Comparison of ENCODE assay signal across 20 cellular contexts in the genomic region with DNA sequence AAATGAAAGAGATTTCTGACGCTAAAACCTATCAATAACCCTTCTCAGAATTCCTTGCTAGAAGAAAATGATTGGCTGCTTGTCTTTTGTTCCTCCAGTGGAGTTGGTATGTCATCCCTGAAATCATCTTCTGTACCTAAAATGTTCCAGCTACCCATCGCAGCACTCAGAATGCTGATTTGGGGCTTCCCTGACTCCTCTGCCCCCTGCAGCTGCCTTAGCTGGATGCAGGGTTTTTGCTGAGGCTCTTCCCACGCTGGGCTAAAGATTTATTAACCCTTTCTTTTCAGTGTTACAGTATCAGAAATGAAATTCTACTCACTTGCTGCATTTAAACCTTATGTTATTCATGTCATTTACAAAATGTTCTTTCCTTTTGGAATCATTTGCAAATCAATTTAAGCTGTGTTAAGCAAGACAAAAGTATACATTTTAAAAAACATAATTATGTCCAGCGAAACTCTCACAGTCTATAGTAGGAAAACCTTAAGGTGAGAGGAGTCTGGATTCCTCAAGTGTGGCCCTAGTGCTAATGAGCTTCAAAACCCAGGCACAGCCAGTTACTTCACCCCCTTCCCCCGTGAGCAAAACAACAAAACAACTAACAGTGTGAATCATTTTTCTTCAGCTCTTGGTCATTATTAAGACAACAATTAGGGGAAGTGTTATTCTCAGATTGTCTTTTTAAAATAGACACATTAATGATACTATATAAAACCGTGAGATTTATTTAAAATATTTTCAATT. TPM values are rescaled to one million over a fixed set of nuclear protein-coding genes. Genes with fewer than 3 reads are reported as not detected.
A peak's percentile ranks its signal among the peaks of the same experiment; 100 is the strongest.
DNase-seq lines count a peak whose midpoint lies in the region; TF ChIP-seq lines count a peak whose summit lies in the region.
"Had no signal": no experiment of that assay in that cellular context is flagged by ENCODE, and none has a peak within 500 bp of the region (broad histone marks: within the 10 kb centered on the region; RNA-seq: fewer than 3 reads in every experiment).

No MANE protein-coding gene starts in this region.

- DNase-seq in H7 (peak; percentile 57), NCI-H82 (lab: John Stamatoyannopoulos, UW) (peak; percentile 42), dorsolateral prefrontal cortex (no peak), nephron progenitor cell (no peak), NCI-H146 (lab: John Stamatoyannopoulos, UW) (no peak), SKM-1 treated with dmso at 0.1 percent for 144 hours (lab: John Stamatoyannopoulos, UW; ENCODE audit: unreplicated experiment) (no peak), AG08395 (ENCODE audit: low spot score) (no peak)
- DNase-seq: activated CD4-positive, alpha-beta T cell treated with anti-CD3 and anti-CD28 coated beads, Interleukin-2, amount 50 U/mL, for 1 hour; activated effector memory CD4-positive, alpha-beta T cell treated with Interleukin-2 at 50 U/mL for 16 hours; AML-193; DND-41; esophagus squamous epithelium; left ventricle myocardium superior; NCI-H1436; NCI-H2171; NCI-H774; PC-3; SHP77; T-helper 2 cell; upper lobe of left lung had no signal

- TF ChIP-seq CTCF in dorsolateral prefrontal cortex (IDR thresholded peaks at IDR 0.05 in 54 of 56, conservative IDR thresholded peaks at IDR 0.05 in 2 of 56; ENCODE audit: low read depth in 1 of 56, partially characterized antibody in 56 of 56): no peak
- no peak for TF ChIP-seq CTCF in nephron progenitor cell (IDR thresholded peaks at IDR 0.05)

- peaks cover 76% of the 10 kb centered on the region for H3K4me1 Mint-ChIP-seq in nephron progenitor cell

- H3K27me3 Mint-ChIP-seq in nephron progenitor cell (ENCODE audit: low read depth, poor library complexity): no peaks in the 10 kb centered on the region

- H3K9me3 Mint-ChIP-seq in nephron progenitor cell: no peaks in the 10 kb centered on the region

- H3K36me3 ChIP-seq in H7 (replicated peaks; ENCODE audit: control insufficient read depth, insufficient read depth, low read length): no peaks in the 10 kb centered on the region
- H3K36me3 ChIP-seq: esophagus squamous epithelium, upper lobe of left lung had no signal

- no peak overlapping the region for H3K4me3 Mint-ChIP-seq in nephron progenitor cell

- H3K27me3 ChIP-seq in H7 (ENCODE audit: control insufficient read depth, insufficient read depth, low read length) (no peaks in the 10 kb centered on the region), dorsolateral prefrontal cortex (no peaks in the 10 kb centered on the region)
- H3K27me3 ChIP-seq: esophagus squamous epithelium, upper lobe of left lung had no signal

- intact Hi-C loops in dorsolateral prefrontal cortex (cut with DNase I): no loop called here

- no peak overlapping the region for H3K4me3 ChIP-seq in H7 (ENCODE audit: insufficient read depth, low read depth, low read length)
- H3K4me3 ChIP-seq in dorsolateral prefrontal cortex: peak overlapping the region in 15 of 59 donors; percentile 0 to 37 (median 7)
- H3K4me3 ChIP-seq: esophagus squamous epithelium, upper lobe of left lung had no signal

- peak overlapping the region in 47 of 59 donors; percentile 2 to 78 (median 46) for H3K27ac ChIP-seq in dorsolateral prefrontal cortex
- H3K27ac ChIP-seq: esophagus squamous epithelium, upper lobe of left lung had no signal

- peaks cover 1% of the 10 kb centered on the region for H3K36me3 Mint-ChIP-seq in nephron progenitor cell (ENCODE audit: low read depth)

- peak overlapping the region; percentile 65 for H3K27ac Mint-ChIP-seq in nephron progenitor cell

RNA-seq across cellular contexts. Expression of gene PKP4, which starts 32.8 kb away (rescaled TPM):
- 57.2 and 65.8 TPM in 2 replicates for total RNA-seq in H7 (2014; rRNA removed; shearing (Covaris generic))
- total RNA-seq in dorsolateral prefrontal cortex: 100 to 1,000 TPM; 163 to 459 (median 237) TPM

RNA-seq across cellular contexts. Expression of gene CCDC148, which starts 33.0 kb away (rescaled TPM):
- total RNA-seq in H7 (2014; rRNA removed; shearing (Covaris generic)): 0.07 and 0.48 TPM in 2 replicates
- 10 to 100 TPM in 20 of 120 experiments, 1 to 10 TPM in 100; 4.8 to 15.3 (median 8.3) TPM for total RNA-seq in dorsolateral prefrontal cortex

Comparison
In these comparisons a context has a peak if more than half of its experiments do, and no peak if none do; other contexts are left out.
1. DNase-seq: peak in H7 (single experiment) and NCI-H82 (single experiment); none in dorsolateral prefrontal cortex (0 of 10), nephron progenitor cell (single experiment), NCI-H146 (single experiment), SKM-1 treated with dmso at 0.1 percent for 144 hours (single experiment) and AG08395 (single experiment).